17 cellular contexts compared by ENCODE assay signal in the genomic region with DNA sequence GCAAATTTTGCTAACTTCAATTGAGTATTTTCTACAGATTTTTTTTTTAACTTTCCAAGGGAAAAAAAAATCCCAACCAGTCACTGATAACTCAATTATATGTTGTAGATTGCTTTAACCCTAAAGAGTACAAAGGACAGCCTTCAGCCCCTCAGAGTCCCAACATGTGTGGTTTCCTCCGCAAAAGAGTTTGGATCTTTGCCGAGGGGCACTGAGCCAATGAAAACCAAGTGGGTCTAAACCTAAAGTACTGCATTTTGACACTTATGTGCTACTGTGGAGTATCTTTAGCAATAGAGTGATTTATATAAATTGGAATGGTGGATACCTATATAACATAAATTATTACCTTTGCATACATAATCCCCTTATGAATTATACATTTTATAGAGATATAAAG.
A peak's percentile ranks its signal among the peaks of the same experiment; 100 is the strongest.
DNase-seq lines count a peak whose midpoint lies in the region; ATAC-seq and TF ChIP-seq lines count a peak whose summit lies in the region.
"Had no signal": no experiment of that assay in that cellular context is flagged by ENCODE, and none has a peak within 500 bp of the region (broad histone marks: within the 10 kb centered on the region; RNA-seq: fewer than 3 reads in every experiment).

No MANE protein-coding gene starts in this region.

- H2AFZ ChIP-seq in SK-N-SH (ENCODE audit: low read depth) = no peak overlapping the region
- H2AFZ ChIP-seq in MM.1S (ENCODE audit: low read length) = no peak overlapping the region

- H3K9ac ChIP-seq in SK-N-SH = no peak overlapping the region
- no peak overlapping the region for H3K9ac ChIP-seq in MM.1S (ENCODE audit: low read length)

- no peak for ATAC-seq in SK-N-SH treated with all-trans-retinoic acid at 6 μM for 48 hours
- ATAC-seq in heart right ventricle = peak in 4 of 8 donors; percentile 26 to 72 (median 45)
- no peak for ATAC-seq in thoracic aorta (ENCODE audit: insufficient number of reproducible peaks, low FRiP score, low read depth)
- no peak for ATAC-seq in gastroesophageal sphincter
- ATAC-seq: K562 had no signal

- no peak for TF ChIP-seq RAD21 in SK-N-SH (IDR thresholded peaks at IDR 0.05; ENCODE audit: low read length)

- intact Hi-C loops in heart right ventricle (cut with DNase I) = no loop called here

- H4K20me1 ChIP-seq in SK-N-SH (ENCODE audit: insufficient read depth) = no peaks in the 10 kb centered on the region
- no peaks in the 10 kb centered on the region for H4K20me1 ChIP-seq in MM.1S (ENCODE audit: insufficient read depth, low read length)

- no peak for TF ChIP-seq CTCF in SK-N-SH (IDR thresholded peaks at IDR 0.05)
- no peak for TF ChIP-seq CTCF in choroid plexus epithelial cell (conservative IDR thresholded peaks at IDR 0.05; ENCODE audit: low read depth, low read length)
- TF ChIP-seq CTCF in heart right ventricle (IDR thresholded peaks at IDR 0.05) = no peak
- no peak for TF ChIP-seq CTCF in thoracic aorta (IDR thresholded peaks at IDR 0.05)
- no peak for TF ChIP-seq CTCF in MM.1S (IDR thresholded peaks at IDR 0.05; ENCODE audit: low read length)
- TF ChIP-seq CTCF in gastroesophageal sphincter (IDR thresholded peaks at IDR 0.05) = no peak

- H3K9me2 ChIP-seq in SK-N-SH (no peaks in the 10 kb centered on the region), MM.1S (replicated peaks; ENCODE audit: insufficient read depth, low read length) (no peaks in the 10 kb centered on the region)

- H3K9me3 ChIP-seq in SK-N-SH (no peaks in the 10 kb centered on the region), heart right ventricle (no peaks in the 10 kb centered on the region), thoracic aorta (no peaks in the 10 kb centered on the region), MM.1S (replicated peaks; ENCODE audit: insufficient read depth, low read length) (no peaks in the 10 kb centered on the region), gastroesophageal sphincter (no peaks in the 10 kb centered on the region)

- H3K36me3 ChIP-seq in SK-N-SH (replicated peaks in 1 of 2; ENCODE audit: control insufficient read depth in 1 of 2, insufficient read depth in 2 of 2, low read length in 1 of 2) (peaks cover 4% of the 10 kb centered on the region in 2 experiments), heart right ventricle (no peaks in the 10 kb centered on the region), thoracic aorta (no peaks in the 10 kb centered on the region), MM.1S (replicated peaks; ENCODE audit: insufficient read depth, low read length) (no peaks in the 10 kb centered on the region), gastroesophageal sphincter (no peaks in the 10 kb centered on the region)

- POLR2A ChIA-PET in SK-N-SH (lab: Yijun Ruan, JAX) = no interaction called here

- H3K27me3 ChIP-seq in SK-N-SH (ENCODE audit: insufficient read depth) (no peaks in the 10 kb centered on the region), heart right ventricle (no peaks in the 10 kb centered on the region), thoracic aorta (replicated peaks; ENCODE audit: insufficient read depth) (no peaks in the 10 kb centered on the region), MM.1S (replicated peaks; ENCODE audit: insufficient read depth, low read length) (no peaks in the 10 kb centered on the region), gastroesophageal sphincter (no peaks in the 10 kb centered on the region)

- H3K4me3 ChIP-seq in SK-N-SH (ENCODE audit: low read depth in 2 of 2, low read length in 1 of 2) = no peak overlapping the region
- no peak overlapping the region for H3K4me3 ChIP-seq in choroid plexus epithelial cell (ENCODE audit: low read depth, low read length)
- H3K4me3 ChIP-seq in heart right ventricle = no peak overlapping the region
- no peak overlapping the region for H3K4me3 ChIP-seq in thoracic aorta
- no peak overlapping the region for H3K4me3 ChIP-seq in MM.1S (ENCODE audit: low read length)
- no peak overlapping the region for H3K4me3 ChIP-seq in gastroesophageal sphincter
- H3K4me3 ChIP-seq: K562 had no signal

- H3K4me1 ChIP-seq in SK-N-SH (ENCODE audit: control insufficient read depth in 1 of 2, insufficient read depth in 2 of 2, low read depth in 1 of 2, low read length in 1 of 2) (peaks cover 0 to 4% of the 10 kb centered on the region in 2 experiments; a peak in 2 of 4 replicates), heart right ventricle (peaks cover 0 to 25% (median 7%) of the 10 kb centered on the region in 9 donors), thoracic aorta (ENCODE audit: control insufficient read depth in 1 of 2, low read depth in 2 of 2) (peaks cover 6 to 23% of the 10 kb centered on the region in 2 donors), MM.1S (ENCODE audit: low read length) (no peaks in the 10 kb centered on the region), gastroesophageal sphincter (no peaks in the 10 kb centered on the region)

- no peak overlapping the region for H3K4me2 ChIP-seq in SK-N-SH
- H3K4me2 ChIP-seq in MM.1S (ENCODE audit: low read depth, low read length) = no peak overlapping the region

- TF ChIP-seq EP300 in SK-N-SH (IDR thresholded peaks at IDR 0.05; ENCODE audit: borderline replicate concordance in 1 of 2, low read depth in 1 of 2, low read length in 1 of 2) = no peak
- TF ChIP-seq EP300 in gastroesophageal sphincter (IDR thresholded peaks at IDR 0.05) = no peak

- H3K79me2 ChIP-seq in SK-N-SH (ENCODE audit: insufficient read depth) (no peaks in the 10 kb centered on the region; the same call in 1 of the 2 replicates), MM.1S (ENCODE audit: low read length) (no peaks in the 10 kb centered on the region)

- peaks cover 5% of the 10 kb centered on the region for H3F3A ChIP-seq in SK-N-SH (replicated peaks; ENCODE audit: insufficient read depth)
- no peaks in the 10 kb centered on the region for H3F3A ChIP-seq in MM.1S (ENCODE audit: insufficient read depth, low read length)

- DNase-seq in SK-N-SH (no peak), choroid plexus epithelial cell (ENCODE audit: low read depth) (peak; percentile 39), heart right ventricle (peak; percentile 15 to 36), thoracic aorta (ENCODE audit: low spot score) (no peak), MM.1S (no peak)
- no peak for DNase-seq in effector CD4-positive, alpha-beta T cell
- DNase-seq: 8988T; CD4-positive, CD25-positive, alpha-beta regulatory T cell; COR-L47; NCI-H1105 treated with DMSO at 0.1 percent for 48 hours; NCI-H1694; NCI-H748 treated with DMSO at 0.1 percent for 48 hours; NK-92 treated with Interleukin-12 subunit alpha and Interleukin-12 subunit beta, amount 100 ng/mL, for 24 hours; SIG-M5 had no signal

- WGBS in SK-N-SH (ENCODE audit: low lambda C conversion rate) = 98% methylated on average over 2 of the region's 2 CpGs
- WGBS in heart right ventricle, 2 donors = 37 to 57% methylated on average over 2 of the region's 2 CpGs
- WGBS in gastroesophageal sphincter (ENCODE audit: low coverage in 1 of 2), 2 donors = 34 to 80% methylated on average over 2 of the region's 2 CpGs

- H3K27ac ChIP-seq in SK-N-SH (ENCODE audit: low read depth in 2 of 2, low read length in 1 of 2) (no peak overlapping the region), heart right ventricle (peak overlapping the region in 1 of 10 donors; percentile 0), thoracic aorta (peak overlapping the region; percentile 65 to 70), MM.1S (ENCODE audit: low read length) (no peak overlapping the region), gastroesophageal sphincter (no peak overlapping the region)

- CTCF ChIA-PET in SK-N-SH (lab: Yijun Ruan, JAX) = no interaction called here

- TF ChIP-seq POLR2A in gastroesophageal sphincter (IDR thresholded peaks at IDR 0.05) = no peak

TF ChIP-seq in SK-N-SH, 30 proteins besides CTCF, POLR2A, EP300 and RAD21:
- TF ChIP-seq RFX5 (IDR thresholded peaks at IDR 0.05; ENCODE audit: low read length) (no peak), MEF2A (IDR thresholded peaks at IDR 0.05; ENCODE audit: borderline replicate concordance, low read depth) (0 out of 2 replicates have a peak, but pooled peaks have one; percentile 15)

TF ChIP-seq in SK-N-SH treated with all-trans-retinoic acid at 6 μM for 48 hours, 23 proteins besides CTCF, POLR2A, EP300 and RAD21 (continues in another document):
- TF ChIP-seq GLIS3 (CRISPR knock-in tag; IDR thresholded peaks at IDR 0.05) (no peak), BACH2 (CRISPR knock-in tag; IDR thresholded peaks at IDR 0.05; ENCODE audit: borderline replicate concordance) (no peak), TCF4 (CRISPR knock-in tag; IDR thresholded peaks at IDR 0.05; ENCODE audit: borderline replicate concordance) (no peak), RARB (CRISPR knock-in tag; IDR thresholded peaks at IDR 0.05) (no peak), ZNF70 (CRISPR knock-in tag; IDR thresholded peaks at IDR 0.05) (no peak), ZC3H10 (CRISPR knock-in tag; IDR thresholded peaks at IDR 0.05) (no peak), ZFP30 (CRISPR knock-in tag; IDR thresholded peaks at IDR 0.05) (no peak), CSDC2 (CRISPR knock-in tag; IDR thresholded peaks at IDR 0.05) (no peak), ESRRG (CRISPR knock-in tag; IDR thresholded peaks at IDR 0.05) (no peak), ARNTL (CRISPR knock-in tag; IDR thresholded peaks at IDR 0.05; ENCODE audit: borderline replicate concordance, low read depth) (no peak), SNAI2 (CRISPR knock-in tag; IDR thresholded peaks at IDR 0.05) (no peak)
- TF ChIP-seq, protein P1, sequence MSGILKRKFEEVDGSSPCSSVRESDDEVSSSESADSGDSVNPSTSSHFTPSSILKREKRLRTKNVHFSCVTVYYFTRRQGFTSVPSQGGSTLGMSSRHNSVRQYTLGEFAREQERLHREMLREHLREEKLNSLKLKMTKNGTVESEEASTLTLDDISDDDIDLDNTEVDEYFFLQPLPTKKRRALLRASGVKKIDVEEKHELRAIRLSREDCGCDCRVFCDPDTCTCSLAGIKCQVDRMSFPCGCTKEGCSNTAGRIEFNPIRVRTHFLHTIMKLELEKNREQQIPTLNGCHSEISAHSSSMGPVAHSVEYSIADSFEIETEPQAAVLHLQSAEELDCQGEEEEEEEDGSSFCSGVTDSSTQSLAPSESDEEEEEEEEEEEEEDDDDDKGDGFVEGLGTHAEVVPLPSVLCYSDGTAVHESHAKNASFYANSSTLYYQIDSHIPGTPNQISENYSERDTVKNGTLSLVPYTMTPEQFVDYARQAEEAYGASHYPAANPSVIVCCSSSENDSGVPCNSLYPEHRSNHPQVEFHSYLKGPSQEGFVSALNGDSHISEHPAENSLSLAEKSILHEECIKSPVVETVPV (CRISPR knock-in tag; IDR thresholded peaks at IDR 0.05) = no peak
- TF ChIP-seq, protein P2, sequence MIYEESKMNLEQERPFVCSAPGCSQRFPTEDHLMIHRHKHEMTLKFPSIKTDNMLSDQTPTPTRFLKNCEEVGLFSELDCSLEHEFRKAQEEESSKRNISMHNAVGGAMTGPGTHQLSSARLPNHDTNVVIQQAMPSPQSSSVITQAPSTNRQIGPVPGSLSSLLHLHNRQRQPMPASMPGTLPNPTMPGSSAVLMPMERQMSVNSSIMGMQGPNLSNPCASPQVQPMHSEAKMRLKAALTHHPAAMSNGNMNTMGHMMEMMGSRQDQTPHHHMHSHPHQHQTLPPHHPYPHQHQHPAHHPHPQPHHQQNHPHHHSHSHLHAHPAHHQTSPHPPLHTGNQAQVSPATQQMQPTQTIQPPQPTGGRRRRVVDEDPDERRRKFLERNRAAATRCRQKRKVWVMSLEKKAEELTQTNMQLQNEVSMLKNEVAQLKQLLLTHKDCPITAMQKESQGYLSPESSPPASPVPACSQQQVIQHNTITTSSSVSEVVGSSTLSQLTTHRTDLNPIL (CRISPR knock-in tag; IDR thresholded peaks at IDR 0.05; ENCODE audit: low read depth) = no peak

Comparison
In these comparisons a context has a peak if more than half of its experiments do, and no peak if none do; other contexts are left out.
1. DNase-seq: peak in choroid plexus epithelial cell (single experiment) and heart right ventricle (2 of 2); none in SK-N-SH (single experiment), thoracic aorta (single experiment), MM.1S (single experiment) and effector CD4-positive, alpha-beta T cell (single experiment).
2. H3K27ac ChIP-seq: peak in thoracic aorta (2 of 2); none in SK-N-SH (0 of 2), MM.1S (single experiment) and gastroesophageal sphincter (0 of 4).